ENCODE assay signal across 14 cellular contexts in the genomic region with DNA sequence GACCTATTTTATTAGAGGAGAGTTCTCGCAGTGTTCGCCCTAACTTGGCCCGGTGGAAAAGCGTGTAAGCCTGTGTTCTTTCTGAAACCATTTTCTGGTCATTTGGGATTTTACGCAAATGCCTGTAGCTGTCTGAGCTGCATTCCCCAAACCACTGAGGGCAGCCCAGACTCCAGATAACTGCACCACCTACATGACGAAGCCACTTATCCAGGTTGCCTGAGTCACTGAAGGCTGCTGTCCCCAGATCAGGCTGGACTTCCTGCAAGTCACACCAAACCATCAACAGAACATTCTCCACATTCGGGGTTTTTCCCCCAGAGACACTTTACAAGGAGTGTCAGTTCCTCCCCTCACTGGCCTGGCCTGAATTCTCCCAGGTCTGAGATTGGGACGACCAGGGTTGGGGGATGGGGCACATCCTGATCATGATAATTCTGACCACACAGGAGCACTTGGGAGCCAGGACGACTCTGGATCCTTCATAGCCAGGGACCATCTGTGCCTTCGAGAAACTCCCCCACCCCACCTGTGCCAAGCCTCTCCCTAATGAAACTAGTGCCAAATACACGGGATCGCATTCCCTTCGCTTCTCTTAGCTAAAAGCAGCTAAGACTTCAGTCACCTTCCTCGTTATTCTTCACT. TPM values are rescaled to one million over a fixed set of nuclear protein-coding genes. Genes with fewer than 3 reads are reported as not detected.
DNase-seq lines count a peak whose midpoint lies in the region; TF ChIP-seq lines count a peak whose summit lies in the region.
"Had no signal": no experiment of that assay in that cellular context is flagged by ENCODE, and none has a peak within 500 bp of the region (broad histone marks: within the 10 kb centered on the region; RNA-seq: fewer than 3 reads in every experiment).

No MANE protein-coding gene starts in this region.

- H3K27me3 Mint-ChIP-seq in endodermal cell (ENCODE audit: insufficient read depth) = peaks cover 76% of the 10 kb centered on the region

- peaks cover 4% of the 10 kb centered on the region for H3K4me1 ChIP-seq in endodermal cell (ENCODE audit: control insufficient read depth, insufficient read depth, low read length)
- H3K4me1 ChIP-seq in smooth muscle cell (ENCODE audit: low read depth) = peaks cover 18% of the 10 kb centered on the region

- no peaks in the 10 kb centered on the region for H3F3A ChIP-seq in smooth muscle cell (ENCODE audit: low read depth)

- WGBS in endodermal cell (ENCODE audit: insufficient coverage in 1 of 2, insufficient read length in 1 of 2), 2 experiments = 67 to 81% methylated on average over 6 to 14 of the region's 14 CpGs
- 37% methylated on average over 14 of the region's 14 CpGs for WGBS in smooth muscle cell (ENCODE audit: low lambda C conversion rate)

- peaks cover 20% of the 10 kb centered on the region for H3K4me1 Mint-ChIP-seq in endodermal cell

- peak overlapping the region; percentile 55 for H3K4me3 Mint-ChIP-seq in endodermal cell
- H3K4me3 Mint-ChIP-seq: dendritic cell treated with granulocyte-macrophage colony-stimulating factor and Interleukin-4, amounts not matched to agents 40 ng/mL and 50 ng/mL, for 4 days had no signal

- peak; percentile 39 for DNase-seq in NCI-H82 (lab: John Stamatoyannopoulos, UW)
- no peak for DNase-seq in NCI-H82 treated with DMSO at 0.1 percent for 48 hours (lab: John Stamatoyannopoulos, UW; ENCODE audit: unreplicated experiment)
- peak; percentile 33 for DNase-seq in NCI-H524 treated with DMSO at 0.1 percent for 48 hours (lab: John Stamatoyannopoulos, UW)
- DNase-seq in endodermal cell = peak; percentile 85
- DNase-seq in smooth muscle cell (lab: John Stamatoyannopoulos, UW; ENCODE audit: unreplicated experiment) = no peak
- no peak for DNase-seq in SK-N-DZ (ENCODE audit: low spot score)
- no peak for DNase-seq in HuH-7 (ENCODE audit: low spot score)
- DNase-seq in NOMO-1 (lab: John Stamatoyannopoulos, UW; ENCODE audit: unreplicated experiment in 2 of 2) = no peak
- DNase-seq: aorta, T-helper 17 cell had no signal

- TF ChIP-seq CTCF in endodermal cell (conservative IDR thresholded peaks at IDR 0.05) = peak; percentile 46
- TF ChIP-seq CTCF in smooth muscle cell (IDR thresholded peaks at IDR 0.05; ENCODE audit: borderline replicate concordance, insufficient read depth, poor library complexity, severe bottlenecking) = no peak

- H3K79me2 ChIP-seq in smooth muscle cell (ENCODE audit: low read depth) = no peaks in the 10 kb centered on the region

- H2AFZ ChIP-seq in smooth muscle cell (ENCODE audit: low read depth) = no peak overlapping the region

- no peak overlapping the region for H3K27ac Mint-ChIP-seq in endodermal cell
- H3K27ac Mint-ChIP-seq: dendritic cell treated with granulocyte-macrophage colony-stimulating factor and Interleukin-4, amounts not matched to agents 40 ng/mL and 50 ng/mL, for 4 days; T-helper 17 cell had no signal

- no peaks in the 10 kb centered on the region for H3K9me3 Mint-ChIP-seq in endodermal cell
- H3K9me3 Mint-ChIP-seq: dendritic cell treated with granulocyte-macrophage colony-stimulating factor and Interleukin-4, amounts not matched to agents 40 ng/mL and 50 ng/mL, for 4 days had no signal

- H3K9me3 ChIP-seq in endodermal cell (ENCODE audit: control insufficient read depth, low read length) (no peaks in the 10 kb centered on the region), smooth muscle cell (replicated peaks; ENCODE audit: low read depth) (no peaks in the 10 kb centered on the region)

- H3K27ac ChIP-seq in endodermal cell (ENCODE audit: low read depth, low read length) (peak overlapping the region; percentile 30), smooth muscle cell (ENCODE audit: low read depth) (no peak overlapping the region)

- H3K27me3 ChIP-seq in endodermal cell (ENCODE audit: control insufficient read depth, insufficient read depth, low read length, poor library complexity, severe bottlenecking) = peaks cover 65% of the 10 kb centered on the region
- peaks cover 71% of the 10 kb centered on the region for H3K27me3 ChIP-seq in smooth muscle cell (ENCODE audit: low read depth)

- H4K20me1 ChIP-seq in smooth muscle cell (ENCODE audit: low read depth) = peaks cover 15% of the 10 kb centered on the region

- H3K9ac ChIP-seq in endodermal cell (ENCODE audit: extremely low read depth, low read length, poor library complexity, severe bottlenecking) (no peak overlapping the region), smooth muscle cell (ENCODE audit: low read depth) (no peak overlapping the region)

- no peaks in the 10 kb centered on the region for H3K36me3 Mint-ChIP-seq in endodermal cell (ENCODE audit: low read depth)

- peak overlapping the region; percentile 16 for H3K4me2 ChIP-seq in smooth muscle cell

- no peak overlapping the region for H3K4me3 ChIP-seq in endodermal cell (ENCODE audit: low read length)
- H3K4me3 ChIP-seq in smooth muscle cell = no peak overlapping the region
- H3K4me3 ChIP-seq: GM12878 had no signal

- no peaks in the 10 kb centered on the region for H3K36me3 ChIP-seq in endodermal cell (ENCODE audit: control insufficient read depth, insufficient read depth, low read length)
- no peaks in the 10 kb centered on the region for H3K36me3 ChIP-seq in smooth muscle cell (ENCODE audit: low read depth)

RNA-seq across cellular contexts. Expression of a gene that starts 2.3 kb away (rescaled TPM):
- total RNA-seq in endodermal cell = under 1 TPM in 1 of 2 donors, not detected in 1; 0.31 TPM
- polyA plus RNA-seq in endodermal cell (2013, experiment 1 of 2) = 6.1 TPM
- 4.6 TPM for polyA plus RNA-seq in endodermal cell (2013, experiment 2 of 2)
- not detected in 2 replicates for total RNA-seq in smooth muscle cell
- 1.3 TPM in 1 of 2 replicates, not detected in the other for polyA plus RNA-seq in smooth muscle cell
- polyA plus RNA-seq in SK-N-DZ (2014; cell fraction: cytosol; rRNA removed) = 2.4 and 3.2 TPM in 2 replicates
- 0.27 and 0.73 TPM in 2 replicates for polyA plus RNA-seq in SK-N-DZ (2014; cell fraction: nucleus; rRNA removed)
- total RNA-seq: A673, GM12878, mesenteric fat pad, T-helper 17 cell had no signal
- polyA plus RNA-seq: GM12878 had no signal

RNA-seq across cellular contexts. Expression of a gene that starts 53.8 kb away (rescaled TPM):
- total RNA-seq in endodermal cell (10 to 100 TPM; 51.9 to 65.5 TPM), smooth muscle cell (38.0 and 48.9 TPM in 2 replicates)
- polyA plus RNA-seq in endodermal cell (2013, experiment 1 of 2) = 39.7 TPM
- polyA plus RNA-seq in endodermal cell (2013, experiment 2 of 2) = 33.5 TPM
- 64.5 and 70.6 TPM in 2 replicates for polyA plus RNA-seq in smooth muscle cell
- polyA plus RNA-seq in SK-N-DZ (2014; cell fraction: cytosol; rRNA removed) = 33.7 and 42.8 TPM in 2 replicates
- 28.2 and 39.0 TPM in 2 replicates for polyA plus RNA-seq in SK-N-DZ (2014; cell fraction: nucleus; rRNA removed)

Comparison
In these comparisons a context has a peak if more than half of its experiments do, and no peak if none do; other contexts are left out.
1. DNase-seq: peak in NCI-H82 (single experiment), NCI-H524 treated with DMSO at 0.1 percent for 48 hours (single experiment) and endodermal cell (single experiment); none in NCI-H82 treated with DMSO at 0.1 percent for 48 hours (single experiment), smooth muscle cell (single experiment), SK-N-DZ (single experiment), HuH-7 (single experiment) and NOMO-1 (0 of 2).